Comparison of ENCODE assay signal across 1 cellular context in genomic region chr19:6737284-6737872, GRCh38.
TF ChIP-seq lines count a peak whose summit lies in the region.

Gene GPR108 (minus strand): TSS chr19:6737580. CDS start chr19:6737576, 4 bp downstream.

TF ChIP-seq in K562, 482 proteins besides CTCF, POLR2A, EP300 and RAD21 (continued from another document and continues in another):
- no peak for TF ChIP-seq CTCFL (IDR thresholded peaks at IDR 0.05; ENCODE audit: borderline replicate concordance, insufficient read depth, low read depth, low read length, poor library complexity, severe bottlenecking)
- no peak for TF ChIP-seq ESRRA (IDR thresholded peaks at IDR 0.05; ENCODE audit: borderline replicate concordance, low read depth)
- no peak for TF ChIP-seq HES1 (IDR thresholded peaks at IDR 0.05; ENCODE audit: low read depth)
- TF ChIP-seq CBX8 (IDR thresholded peaks at IDR 0.05; ENCODE audit: borderline replicate concordance, extremely low read depth, low read depth, low read length, poor library complexity, severe bottlenecking), result no peak
- no peak for TF ChIP-seq ATF2 (CRISPR knock-in tag; IDR thresholded peaks at IDR 0.05)
- TF ChIP-seq ERF (CRISPR knock-in tag; IDR thresholded peaks at IDR 0.05), result no peak
- peak; percentile 94 for TF ChIP-seq HMGN3 (IDR thresholded peaks at IDR 0.05; ENCODE audit: borderline replicate concordance, extremely low read depth, insufficient read length, low read depth, low read length)
- TF ChIP-seq E2F8 (IDR thresholded peaks at IDR 0.05; ENCODE audit: low read depth, partially characterized antibody), result peak; percentile 68
- no peak for TF ChIP-seq GABPA (tag; conservative IDR thresholded peaks at IDR 0.05; ENCODE audit: low read depth)
- TF ChIP-seq ZNF124 (CRISPR knock-in tag; IDR thresholded peaks at IDR 0.05), result no peak
- TF ChIP-seq ADNP (tag; IDR thresholded peaks at IDR 0.05), result no peak
- TF ChIP-seq ZFX (CRISPR knock-in tag; IDR thresholded peaks at IDR 0.05), result no peak
- no peak for TF ChIP-seq ZNF79 (CRISPR knock-in tag; IDR thresholded peaks at IDR 0.05; ENCODE audit: low read depth)
- TF ChIP-seq ZNF511 (CRISPR knock-in tag; IDR thresholded peaks at IDR 0.05), result no peak
- TF ChIP-seq SNRNP70 (optimal IDR thresholded peaks at IDR 0.05; ENCODE audit: low read depth, low read length), result no peak
- no peak for TF ChIP-seq SRSF3 (IDR thresholded peaks at IDR 0.05; ENCODE audit: insufficient read depth, low read length)
- peak; percentile 80 for TF ChIP-seq U2AF1 (optimal IDR thresholded peaks at IDR 0.05; ENCODE audit: low read depth, low read length)
- TF ChIP-seq ETS2 (tag; IDR thresholded peaks at IDR 0.05; ENCODE audit: borderline replicate concordance, poor library complexity, severe bottlenecking), result no peak
- TF ChIP-seq POU5F1 (IDR thresholded peaks at IDR 0.05; ENCODE audit: borderline replicate concordance, low read depth, low read length, partially characterized antibody), result no peak
- peak; percentile 100 for TF ChIP-seq PRDM10 (IDR thresholded peaks at IDR 0.05; ENCODE audit: partially characterized antibody)
- no peak for TF ChIP-seq CHCHD3 (CRISPR knock-in tag; IDR thresholded peaks at IDR 0.05)
- no peak for TF ChIP-seq ARID4B (CRISPR knock-in tag; IDR thresholded peaks at IDR 0.05)
- TF ChIP-seq RFX5 (IDR thresholded peaks at IDR 0.05; ENCODE audit: low read depth, low read length), result peak; percentile 56; the same call in 1 of the 2 replicates
- TF ChIP-seq E2F6 (IDR thresholded peaks at IDR 0.05; ENCODE audit: borderline replicate concordance in 1 of 2, extremely low read depth in 1 of 2, insufficient read depth in 1 of 2, insufficient read length in 1 of 2, low read depth in 1 of 2, low read length in 1 of 2, poor library complexity in 1 of 2, severe bottlenecking in 1 of 2), result no peak
- 0 out of 2 replicates have a peak, but pooled peaks have one; percentile 13 for TF ChIP-seq MEF2A (IDR thresholded peaks at IDR 0.05; ENCODE audit: control insufficient read depth, low read depth, low read length)
- no peak for TF ChIP-seq HIVEP1 (CRISPR knock-in tag; IDR thresholded peaks at IDR 0.05)
- TF ChIP-seq ZNF445 (CRISPR knock-in tag; IDR thresholded peaks at IDR 0.05; ENCODE audit: low read depth), result no peak
- TF ChIP-seq CBX3 (IDR thresholded peaks at IDR 0.05; ENCODE audit: borderline replicate concordance in 1 of 2, low read length in 2 of 2), result no peak
- TF ChIP-seq ZNF830 (CRISPR knock-in tag; IDR thresholded peaks at IDR 0.05), result no peak
- no peak for TF ChIP-seq ZBED1 (IDR thresholded peaks at IDR 0.05)
- no peak for TF ChIP-seq POLR3A (IDR thresholded peaks at IDR 0.05; ENCODE audit: borderline replicate concordance, extremely low read depth, insufficient read depth, insufficient read length)
- no peak for TF ChIP-seq PTBP1 (IDR thresholded peaks at IDR 0.05; ENCODE audit: low read depth, low read length)
- no peak for TF ChIP-seq ZNF324 (CRISPR knock-in tag; IDR thresholded peaks at IDR 0.05)
- no peak for TF ChIP-seq ZNF174 (CRISPR knock-in tag; IDR thresholded peaks at IDR 0.05)
- TF ChIP-seq MYC (IDR thresholded peaks at IDR 0.05; ENCODE audit: low read depth, low read length), result no peak; the same call in 1 of the 2 replicates
- TF ChIP-seq MYC (CRISPR knock-in tag; IDR thresholded peaks at IDR 0.05; ENCODE audit: borderline replicate concordance, low read depth), result peak; percentile 26; the same call in 1 of the 2 replicates
- TF ChIP-seq TSC22D4 (tag; IDR thresholded peaks at IDR 0.05), result no peak
- no peak for TF ChIP-seq ZNF311 (CRISPR knock-in tag; IDR thresholded peaks at IDR 0.05)
- TF ChIP-seq MCM3 (IDR thresholded peaks at IDR 0.05), result no peak
- peak in 1 of 2 experiments; percentile 100; a peak in 2 of 4 replicates for TF ChIP-seq NONO (IDR thresholded peaks at IDR 0.05; ENCODE audit: low read depth in 2 of 2, low read length in 1 of 2)
- TF ChIP-seq ZNF280B (CRISPR knock-in tag; IDR thresholded peaks at IDR 0.05), result no peak
- no peak for TF ChIP-seq EHMT2 (IDR thresholded peaks at IDR 0.05)
- TF ChIP-seq HLTF (IDR thresholded peaks at IDR 0.05), result no peak; the same call in 1 of the 2 replicates
- no peak for TF ChIP-seq ZNF764 (CRISPR knock-in tag; IDR thresholded peaks at IDR 0.05; ENCODE audit: low read depth)
